5 cellular contexts compared by ENCODE assay signal in the genomic region with DNA sequence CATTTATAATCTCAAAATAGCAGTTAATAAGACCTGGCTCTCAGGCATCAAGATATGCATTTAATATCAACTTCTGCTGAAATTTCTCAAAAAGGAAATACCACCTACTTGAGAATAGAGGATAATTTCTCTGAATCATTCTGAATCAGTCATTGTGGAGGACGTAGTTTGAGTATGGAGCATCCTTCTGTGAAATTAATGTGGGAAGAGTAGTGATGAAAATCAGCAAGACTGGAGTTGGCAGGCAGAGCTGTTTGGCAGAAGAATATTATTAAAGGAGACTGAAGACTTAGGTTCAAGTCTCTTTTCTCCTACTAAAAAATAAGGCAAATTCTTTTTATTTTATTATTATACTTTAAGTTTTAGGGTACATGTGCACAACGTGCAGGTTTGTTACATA.
"Had no signal": no experiment of that assay in that cellular context is flagged by ENCODE, and none has a peak within 500 bp of the region (broad histone marks: within the 10 kb centered on the region; RNA-seq: fewer than 3 reads in every experiment).

No MANE protein-coding gene starts in this region.

- H3K9me3 Mint-ChIP-seq: GM23338, H9 had no signal

- H3K4me3 ChIP-seq: GM23338 had no signal

- H3K27ac Mint-ChIP-seq: H9, IgD-negative memory B cell had no signal

- DNase-seq: H9, HCEC 1CT, KBM-7 had no signal

- H3K4me1 Mint-ChIP-seq: IgD-negative memory B cell had no signal

- H3K4me2 ChIP-seq: GM23338 had no signal

- H2AFZ ChIP-seq: GM23338 had no signal

- ATAC-seq: GM23338 had no signal

- H3K27me3 Mint-ChIP-seq: IgD-negative memory B cell had no signal

- H3K4me3 Mint-ChIP-seq: GM23338, H9, IgD-negative memory B cell had no signal
